1 cellular context compared by ENCODE assay signal in genomic region chr7:47780555-47780954, GRCh38.
TF ChIP-seq lines count a peak whose summit lies in the region.

No MANE protein-coding gene starts in this region.

TF ChIP-seq in HepG2, 621 proteins besides CTCF, POLR2A, EP300 and RAD21 (continued from another document):
- TF ChIP-seq ZNF512 (CRISPR knock-in tag; IDR thresholded peaks at IDR 0.05) (no peak), IKZF5 (CRISPR knock-in tag; IDR thresholded peaks at IDR 0.05) (no peak), GATAD1 (CRISPR knock-in tag; IDR thresholded peaks at IDR 0.05) (no peak), TBP (CRISPR knock-in tag; IDR thresholded peaks at IDR 0.05) (no peak), ZNF264 (CRISPR knock-in tag; IDR thresholded peaks at IDR 0.05) (no peak), REST (IDR thresholded peaks at IDR 0.05; ENCODE audit: borderline replicate concordance in 1 of 2, low read depth in 1 of 2, low read length in 2 of 2) (no peak), NR2F2 (IDR thresholded peaks at IDR 0.05; ENCODE audit: borderline replicate concordance, low read depth) (no peak), SAFB2 (CRISPR knock-in tag; IDR thresholded peaks at IDR 0.05; ENCODE audit: borderline replicate concordance, low read depth) (no peak), REL (CRISPR knock-in tag; conservative IDR thresholded peaks at IDR 0.05) (no peak), MIXL1 (CRISPR knock-in tag; IDR thresholded peaks at IDR 0.05) (no peak), NBN (conservative IDR thresholded peaks at IDR 0.05) (no peak), DPF2 (CRISPR knock-in tag; IDR thresholded peaks at IDR 0.05; ENCODE audit: borderline replicate concordance, low read depth) (no peak), ZNF773 (CRISPR knock-in tag; IDR thresholded peaks at IDR 0.05; ENCODE audit: borderline replicate concordance) (no peak), ZNF333 (CRISPR knock-in tag; IDR thresholded peaks at IDR 0.05; ENCODE audit: borderline replicate concordance) (no peak), ONECUT2 (CRISPR knock-in tag; IDR thresholded peaks at IDR 0.05) (peak; percentile 58; the same call in 1 of the 2 replicates), ZNF572 (CRISPR knock-in tag; IDR thresholded peaks at IDR 0.05) (no peak), ZNF713 (CRISPR knock-in tag; IDR thresholded peaks at IDR 0.05) (no peak), ZNF552 (CRISPR knock-in tag; IDR thresholded peaks at IDR 0.05; ENCODE audit: borderline replicate concordance) (no peak), STAG1 (CRISPR knock-in tag; IDR thresholded peaks at IDR 0.05) (no peak)
TF ChIP-seq in HepG2: peak in this region for 9.
